19 cellular contexts compared by ENCODE assay signal in the genomic region with DNA sequence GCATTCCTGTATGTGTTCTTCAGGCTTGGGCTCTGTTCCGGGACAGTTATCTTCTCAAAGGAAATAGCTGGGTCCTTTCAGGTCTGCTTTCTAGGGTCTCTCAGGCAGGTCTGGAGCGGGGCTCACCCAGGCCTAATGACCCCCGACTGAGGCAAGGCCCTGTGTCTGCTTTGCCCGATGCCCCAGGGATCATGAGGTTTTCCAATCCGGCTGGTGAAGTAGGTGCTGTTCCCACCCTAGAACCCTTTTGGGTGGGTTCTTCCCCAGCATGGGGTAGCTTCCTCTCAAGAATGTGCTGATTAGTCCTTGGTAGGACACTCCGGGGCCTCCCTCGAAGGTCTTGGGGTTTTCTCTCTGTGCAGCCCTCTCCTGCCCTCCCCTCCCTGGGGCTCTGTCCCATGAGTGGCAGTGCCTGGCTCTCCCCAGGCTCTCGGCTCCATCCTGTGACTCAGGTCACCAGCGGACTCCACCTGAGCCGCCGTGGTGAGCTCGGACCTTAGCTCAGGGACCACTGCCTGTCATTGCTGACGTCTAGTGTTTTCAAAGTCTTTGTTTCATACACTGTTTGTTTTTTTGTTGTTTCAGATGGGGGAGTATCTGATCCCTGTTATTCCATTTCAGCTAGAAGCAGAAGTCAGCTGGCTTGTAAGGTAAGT.
DNase-seq lines count a peak whose midpoint lies in the region; ATAC-seq and TF ChIP-seq lines count a peak whose summit lies in the region.
"Had no signal": no experiment of that assay in that cellular context is flagged by ENCODE, and none has a peak within 500 bp of the region (broad histone marks: within the 10 kb centered on the region; RNA-seq: fewer than 3 reads in every experiment).

No MANE protein-coding gene starts in this region.

- no peak overlapping the region for H3K27ac Mint-ChIP-seq in progenitor cell of endocrine pancreas
- H3K27ac Mint-ChIP-seq: IgD-negative memory B cell had no signal

- no peak for TF ChIP-seq CTCF in ovary (IDR thresholded peaks at IDR 0.05)
- TF ChIP-seq CTCF in progenitor cell of endocrine pancreas (IDR thresholded peaks at IDR 0.05; ENCODE audit: unreplicated experiment): no peak

- no peak for TF ChIP-seq EP300 in ovary (IDR thresholded peaks at IDR 0.05)

- ATAC-seq in left ventricle myocardium superior (no peak), Right ventricle myocardium superior (ENCODE audit: poor library complexity) (no peak), aorta (ENCODE audit: low FRiP score) (no peak)

- H3K27me3 ChIP-seq in ovary: no peaks in the 10 kb centered on the region
- no peaks in the 10 kb centered on the region for H3K27me3 ChIP-seq in aorta (ENCODE audit: control insufficient read depth in 1 of 2, insufficient read depth in 2 of 2, low read length in 1 of 2)
- H3K27me3 ChIP-seq: BLaER1 had no signal

- no peak overlapping the region for H3K27ac ChIP-seq in ovary
- H3K27ac ChIP-seq in aorta (ENCODE audit: low read depth in 1 of 2, low read length in 2 of 2): no peak overlapping the region
- H3K27ac ChIP-seq: BLaER1 had no signal

- H3K4me3 Mint-ChIP-seq in progenitor cell of endocrine pancreas (ENCODE audit: low read depth): no peak overlapping the region

- peaks cover 6% of the 10 kb centered on the region for H3K27me3 Mint-ChIP-seq in progenitor cell of endocrine pancreas

- peaks cover 10% of the 10 kb centered on the region for H3K36me3 Mint-ChIP-seq in progenitor cell of endocrine pancreas (ENCODE audit: insufficient read depth)
- H3K36me3 Mint-ChIP-seq: IgD-negative memory B cell had no signal

- no peaks in the 10 kb centered on the region for H3K36me3 ChIP-seq in ovary
- H3K36me3 ChIP-seq in aorta (ENCODE audit: control insufficient read depth in 1 of 2, insufficient read depth in 2 of 2, low read length in 1 of 2): no peaks in the 10 kb centered on the region
- H3K36me3 ChIP-seq: BLaER1 had no signal

- TF ChIP-seq POLR2A in ovary (IDR thresholded peaks at IDR 0.05): no peak

- peak; percentile 7 for DNase-seq in activated CD8-positive, alpha-beta memory T cell treated with anti-CD3 and anti-CD28 coated beads, Interleukin-2, amount 50 U/mL, for 4 hours
- DNase-seq in activated CD8-positive, alpha-beta memory T cell treated with anti-CD3 and anti-CD28 coated beads for 24 hours: no peak
- DNase-seq in left ventricle myocardium superior: peak; percentile 9
- DNase-seq in Right ventricle myocardium superior: no peak
- peak in 4 of 5 donors; percentile 1 to 10 (median 2) for DNase-seq in ovary
- DNase-seq in aorta: peak; percentile 17 to 48
- no peak for DNase-seq in KG1 (lab: John Stamatoyannopoulos, UW)
- DNase-seq in progenitor cell of endocrine pancreas (ENCODE audit: low spot score, unreplicated experiment): no peak
- DNase-seq: 8988T; DMS153; H7; NCI-H146; NCI-H226; NCI-H526 treated with DMSO at 0.1 percent for 48 hours; NK-92 treated with Interleukin-12 subunit alpha and Interleukin-12 subunit beta, amount 100 ng/mL, for 24 hours; OCI-M1; RPMI8226 had no signal

- H3K9me3 Mint-ChIP-seq in progenitor cell of endocrine pancreas (ENCODE audit: low read depth): peaks cover 20% of the 10 kb centered on the region

- no peaks in the 10 kb centered on the region for H3K4me1 ChIP-seq in ovary (ENCODE audit: insufficient read depth)
- H3K4me1 ChIP-seq in aorta (ENCODE audit: control insufficient read depth in 1 of 2, insufficient read depth in 2 of 2, low read length in 2 of 2): no peaks in the 10 kb centered on the region

- intact Hi-C loops in left ventricle myocardium superior (cut with micrococcal nuclease): no loop called here
- intact Hi-C loops in Right ventricle myocardium superior (cut with DNase I): no loop called here
- intact Hi-C loops in ovary (cut with DNase I): no loop called here
- intact Hi-C loops in aorta (cut with DNase I): no loop called here

- H3K4me3 ChIP-seq in ovary (no peak overlapping the region), aorta (ENCODE audit: low read length in 2 of 2) (no peak overlapping the region)
- H3K4me3 ChIP-seq: BLaER1 had no signal

- WGBS in ovary, 3 donors: 88 to 92% (median 89%) methylated on average over 13 of the region's 13 CpGs
- WGBS in aorta, 2 donors: 84 to 88% methylated on average over 13 of the region's 13 CpGs

- H3K9me3 ChIP-seq in ovary: no peaks in the 10 kb centered on the region
- peaks cover 3% of the 10 kb centered on the region for H3K9me3 ChIP-seq in aorta (ENCODE audit: control insufficient read depth, low read length)
- H3K9me3 ChIP-seq: BLaER1 had no signal

- H3K4me1 Mint-ChIP-seq in progenitor cell of endocrine pancreas (ENCODE audit: low read depth): peaks cover 4% of the 10 kb centered on the region

Comparison
In these comparisons a context has a peak if more than half of its experiments do, and no peak if none do; other contexts are left out.
1. DNase-seq: peak in activated CD8-positive, alpha-beta memory T cell treated with anti-CD3 and anti-CD28 coated beads, Interleukin-2, amount 50 U/mL, for 4 hours (single experiment), left ventricle myocardium superior (single experiment), ovary (4 of 5) and aorta (2 of 2); none in activated CD8-positive, alpha-beta memory T cell treated with anti-CD3 and anti-CD28 coated beads for 24 hours (single experiment), Right ventricle myocardium superior (single experiment), KG1 (single experiment) and progenitor cell of endocrine pancreas (single experiment).